In genomic region chr12:65895759-65896656, GRCh38 we compare ENCODE assay signal across 14 cellular contexts.
DNase-seq lines count a peak whose midpoint lies in the region; ATAC-seq, FAIRE-seq and TF ChIP-seq lines count a peak whose summit lies in the region.
"Had no signal": no experiment of that assay in that cellular context is flagged by ENCODE, and none has a peak within 500 bp of the region (broad histone marks: within the 10 kb centered on the region; RNA-seq: fewer than 3 reads in every experiment).

No MANE protein-coding gene starts in this region.

- H3K9ac ChIP-seq in neuronal stem cell (ENCODE audit: low read depth, low read length, poor library complexity): no peak overlapping the region
- H3K9ac ChIP-seq: BLaER1 had no signal

- no peak overlapping the region for H2BK15ac ChIP-seq in neuronal stem cell (ENCODE audit: low read length)

- H3K27me3 Mint-ChIP-seq in Calu3 (ENCODE audit: unreplicated experiment): no peaks in the 10 kb centered on the region
- H3K27me3 Mint-ChIP-seq in effector memory CD8-positive, alpha-beta T cell: peaks cover 33% of the 10 kb centered on the region in 2 donors

- H3K4me1 Mint-ChIP-seq in Calu3 (ENCODE audit: low read depth, unreplicated experiment): peaks cover 91% of the 10 kb centered on the region
- H3K4me1 Mint-ChIP-seq in effector memory CD8-positive, alpha-beta T cell (ENCODE audit: low read depth in 2 of 2): no peaks in the 10 kb centered on the region
- H3K4me1 Mint-ChIP-seq: stimulated activated effector memory CD8-positive, alpha-beta T cell treated with anti-CD3 and anti-CD28 coated beads, Interleukin-12 subunit alpha, Interleukin-12 subunit beta, amount 100 ng/mL, for 72 hours had no signal

- intact Hi-C loops in Calu3 (cut with micrococcal nuclease; ENCODE audit: unreplicated experiment): loop anchor here (5.0 to 10.0 kb wide), 2 partner anchors 69 to 189 kb away; no protein-coding TSS in a partner anchor

- H3K4me2 ChIP-seq in neuronal stem cell (ENCODE audit: insufficient read depth, low read length, poor library complexity, severe bottlenecking): no peak overlapping the region
- H3K4me2 ChIP-seq: BLaER1 had no signal

- no peaks in the 10 kb centered on the region for H3K79me1 ChIP-seq in neuronal stem cell (ENCODE audit: low read depth, low read length)

- H4K8ac ChIP-seq in neuronal stem cell (ENCODE audit: low read depth, low read length): no peak overlapping the region

- H3K27me3 ChIP-seq in neuronal stem cell (ENCODE audit: control insufficient read depth in 3 of 3, insufficient read depth in 3 of 3, low read depth in 1 of 3, low read length in 3 of 3): no peaks in the 10 kb centered on the region
- H3K27me3 ChIP-seq: BLaER1 had no signal

- no peak overlapping the region for H3K4ac ChIP-seq in neuronal stem cell (ENCODE audit: low read length)

- H2BK120ac ChIP-seq in neuronal stem cell (ENCODE audit: low read depth, low read length): no peak overlapping the region

- H4K91ac ChIP-seq in neuronal stem cell (ENCODE audit: low read depth, low read length, poor library complexity): no peak overlapping the region

- no peak for ATAC-seq in effector memory CD8-positive, alpha-beta T cell (replicated peaks)
- no peak for ATAC-seq in GM18517 (IDR thresholded peaks at IDR 0.05; ENCODE audit: unreplicated experiment)
- ATAC-seq: stimulated activated effector memory CD8-positive, alpha-beta T cell treated with anti-CD3 and anti-CD28 coated beads, Interleukin-12 subunit alpha, Interleukin-12 subunit beta, amount 100 ng/mL, for 72 hours had no signal

- H2BK12ac ChIP-seq in neuronal stem cell (ENCODE audit: low read length): no peak overlapping the region

- no peak overlapping the region for H2BK5ac ChIP-seq in neuronal stem cell (ENCODE audit: low read length)

- CTCF ChIA-PET in Calu3 (lab: Charles Lee): interaction anchor here (0.6 to 1.4 kb wide), 3 partner anchors 12 to 118 kb away, joined by 3 to 11 read pairs (median 3); no protein-coding TSS in a partner anchor

- H3K18ac ChIP-seq in neuronal stem cell (ENCODE audit: low read length): no peak overlapping the region

- no peak overlapping the region for H3K23ac ChIP-seq in neuronal stem cell (ENCODE audit: low read depth, low read length, poor library complexity)

- DNase-seq in Calu3 (peak; percentile 37), RCC 7860 (ENCODE audit: low spot score) (peak; percentile 71), foreskin melanocyte (peak; percentile 99), neuronal stem cell (ENCODE audit: low spot score) (peak; percentile 84), germinal center (ENCODE audit: low spot score) (no peak)
- no peak for DNase-seq in effector memory CD8-positive, alpha-beta T cell
- no peak for DNase-seq in activated CD8-positive, alpha-beta memory T cell treated with anti-CD3 and anti-CD28 coated beads for 24 hours
- DNase-seq: activated CD4-positive, alpha-beta T cell treated with anti-CD3 and anti-CD28 coated beads for 4 hours; activated naive CD4-positive, alpha-beta T cell treated with anti-CD3 and anti-CD28 coated beads for 36 hours; effector CD8-positive, alpha-beta T cell; Right ventricle myocardium superior had no signal

- no peak for TF ChIP-seq CTCF in Calu3 (IDR thresholded peaks at IDR 0.05; ENCODE audit: unreplicated experiment)

- no peak overlapping the region for H2AK5ac ChIP-seq in neuronal stem cell (ENCODE audit: low read depth, low read length)

- H3K36me3 Mint-ChIP-seq in Calu3 (ENCODE audit: insufficient read depth, unreplicated experiment): peaks cover 21% of the 10 kb centered on the region
- H3K36me3 Mint-ChIP-seq in effector memory CD8-positive, alpha-beta T cell (ENCODE audit: insufficient read depth): no peaks in the 10 kb centered on the region
- H3K36me3 Mint-ChIP-seq: stimulated activated effector memory CD8-positive, alpha-beta T cell treated with anti-CD3 and anti-CD28 coated beads, Interleukin-12 subunit alpha, Interleukin-12 subunit beta, amount 100 ng/mL, for 72 hours had no signal

- H3K9me3 Mint-ChIP-seq in Calu3 (ENCODE audit: low read depth, unreplicated experiment): no peaks in the 10 kb centered on the region
- no peaks in the 10 kb centered on the region for H3K9me3 Mint-ChIP-seq in effector memory CD8-positive, alpha-beta T cell
- H3K9me3 Mint-ChIP-seq: activated naive CD4-positive, alpha-beta T cell treated with anti-CD3 and anti-CD28 coated beads for 36 hours; stimulated activated effector memory CD8-positive, alpha-beta T cell treated with anti-CD3 and anti-CD28 coated beads, Interleukin-12 subunit alpha, Interleukin-12 subunit beta, amount 100 ng/mL, for 72 hours had no signal

- peak overlapping the region; percentile 94 for H3K27ac ChIP-seq in neuronal stem cell (replicated peaks; ENCODE audit: low read length)
- H3K27ac ChIP-seq: BLaER1 had no signal

- H3K36me3 ChIP-seq in neuronal stem cell (replicated peaks in 1 of 2; ENCODE audit: control insufficient read depth in 2 of 2, insufficient read depth in 2 of 2, low read length in 2 of 2): peaks cover 0 to 8% of the 10 kb centered on the region in 2 donors
- H3K36me3 ChIP-seq: BLaER1 had no signal

- H3K14ac ChIP-seq in neuronal stem cell (ENCODE audit: low read length): no peak overlapping the region

- peak overlapping the region; percentile 55 for H3K4me3 Mint-ChIP-seq in Calu3 (ENCODE audit: low read depth, unreplicated experiment)
- no peak overlapping the region for H3K4me3 Mint-ChIP-seq in effector memory CD8-positive, alpha-beta T cell
- H3K4me3 Mint-ChIP-seq: activated naive CD4-positive, alpha-beta T cell treated with anti-CD3 and anti-CD28 coated beads for 36 hours; stimulated activated effector memory CD8-positive, alpha-beta T cell treated with anti-CD3 and anti-CD28 coated beads, Interleukin-12 subunit alpha, Interleukin-12 subunit beta, amount 100 ng/mL, for 72 hours had no signal

- peaks cover 26 to 32% of the 10 kb centered on the region in 2 donors for H3K4me1 ChIP-seq in neuronal stem cell (ENCODE audit: control insufficient read depth in 2 of 2, insufficient read depth in 1 of 2, low read depth in 1 of 2, low read length in 2 of 2)

- FAIRE-seq in RCC 7860 (lab: Jason Lieb, UNC): peak; percentile 91

- H3K27ac Mint-ChIP-seq in Calu3 (ENCODE audit: unreplicated experiment): peak overlapping the region; percentile 74
- no peak overlapping the region for H3K27ac Mint-ChIP-seq in effector memory CD8-positive, alpha-beta T cell
- H3K27ac Mint-ChIP-seq: activated naive CD4-positive, alpha-beta T cell treated with anti-CD3 and anti-CD28 coated beads for 36 hours; stimulated activated effector memory CD8-positive, alpha-beta T cell treated with anti-CD3 and anti-CD28 coated beads, Interleukin-12 subunit alpha, Interleukin-12 subunit beta, amount 100 ng/mL, for 72 hours had no signal

- peak overlapping the region; percentile 42 for H2AFZ ChIP-seq in neuronal stem cell (ENCODE audit: low read length)

- no peak overlapping the region for H3K4me3 ChIP-seq in neuronal stem cell (ENCODE audit: low read length in 2 of 2)
- H3K4me3 ChIP-seq: BLaER1 had no signal

- no peaks in the 10 kb centered on the region for H3K9me3 ChIP-seq in neuronal stem cell (replicated peaks in 1 of 2; ENCODE audit: control insufficient read depth in 2 of 2, insufficient read depth in 1 of 2, low read depth in 1 of 2, low read length in 2 of 2)
- H3K9me3 ChIP-seq: BLaER1 had no signal

- BruUV-seq in Calu3 (replicated peaks; lab: Mats Ljungman, UMichigan): no TSS peak

- no CpG with 5 or more reads among the region's 8 CpGs for WGBS in neuronal stem cell (ENCODE audit: extremely low coverage in 2 of 2, insufficient read length in 2 of 2, insufficient replicate concordance in 1 of 2), 2 donors

Comparison
In these comparisons a context has a peak if more than half of its experiments do, and no peak if none do; other contexts are left out.
1. DNase-seq: peak in Calu3 (single experiment), RCC 7860 (single experiment), foreskin melanocyte (single experiment) and neuronal stem cell (single experiment); none in effector memory CD8-positive, alpha-beta T cell (0 of 3), germinal center (single experiment) and activated CD8-positive, alpha-beta memory T cell treated with anti-CD3 and anti-CD28 coated beads for 24 hours (single experiment).